ENCODE assay signal across 9 cellular contexts in the genomic region with DNA sequence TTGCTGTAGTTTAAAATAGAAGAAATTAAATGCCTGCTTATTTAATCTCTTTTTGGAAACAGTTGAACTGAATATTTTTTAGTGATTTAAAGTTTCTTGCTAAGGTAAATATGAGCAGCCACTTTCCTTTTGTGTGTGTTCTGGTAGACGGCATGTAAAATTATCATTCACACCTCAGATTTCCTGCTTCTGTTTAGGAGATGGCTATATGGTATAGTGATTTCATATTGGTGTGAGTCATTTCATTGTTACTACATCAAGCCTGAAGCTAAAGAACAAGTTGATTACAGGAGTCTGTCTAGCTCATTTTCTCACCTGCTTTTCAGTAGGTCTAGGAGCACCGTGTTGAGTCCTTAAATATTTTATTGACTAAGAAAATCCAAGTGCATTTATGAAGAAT. TPM values are rescaled to one million over a fixed set of nuclear protein-coding genes. Genes with fewer than 3 reads are reported as not detected.
A peak's percentile ranks its signal among the peaks of the same experiment; 100 is the strongest.
DNase-seq lines count a peak whose midpoint lies in the region; ATAC-seq and FAIRE-seq lines count a peak whose summit lies in the region.
"Had no signal": no experiment of that assay in that cellular context is flagged by ENCODE, and none has a peak within 500 bp of the region (broad histone marks: within the 10 kb centered on the region; RNA-seq: fewer than 3 reads in every experiment).

No MANE protein-coding gene starts in this region.

- H3K36me3 Mint-ChIP-seq in activated naive CD4-positive, alpha-beta T cell treated with anti-CD3 and anti-CD28 coated beads, Interleukin-2, amount 10 ng/mL, durations not matched to agents 7 days and 5 days = peaks cover 8% of the 10 kb centered on the region

- CTCF ChIA-PET in activated naive CD4-positive, alpha-beta T cell treated with anti-CD3 and anti-CD28 coated beads, Interleukin-2, amount 10 ng/mL, durations not matched to agents 7 days and 5 days (lab: Charles Lee) = interaction anchor here (1.7 kb wide), 1 partner anchor 9 kb away, joined by 9 read pairs; no protein-coding TSS in a partner anchor

- H3K4me3 Mint-ChIP-seq in activated naive CD4-positive, alpha-beta T cell treated with anti-CD3 and anti-CD28 coated beads, Interleukin-2, amount 10 ng/mL, durations not matched to agents 7 days and 5 days = peak overlapping the region; percentile 60

- H3K27me3 Mint-ChIP-seq in activated naive CD4-positive, alpha-beta T cell treated with anti-CD3 and anti-CD28 coated beads, Interleukin-2, amount 10 ng/mL, durations not matched to agents 7 days and 5 days = no peaks in the 10 kb centered on the region

- peaks cover 53% of the 10 kb centered on the region for H3K4me1 Mint-ChIP-seq in activated naive CD4-positive, alpha-beta T cell treated with anti-CD3 and anti-CD28 coated beads, Interleukin-2, amount 10 ng/mL, durations not matched to agents 7 days and 5 days

- no peak for DNase-seq in activated naive CD4-positive, alpha-beta T cell treated with anti-CD3 and anti-CD28 coated beads, Interleukin-2, amount 10 ng/mL, durations not matched to agents 7 days and 5 days
- no peak for DNase-seq in activated naive CD4-positive, alpha-beta T cell (lab: John Stamatoyannopoulos, UW)
- DNase-seq in OCI-M1 (lab: John Stamatoyannopoulos, UW) (peak; percentile 20), urothelium cell line (ENCODE audit: low spot score) (peak; percentile 2), Ammon's horn (ENCODE audit: low spot score) (no peak), NCI-H1694 (lab: John Stamatoyannopoulos, UW) (no peak)

- peak overlapping the region; percentile 73 for H3K27ac Mint-ChIP-seq in activated naive CD4-positive, alpha-beta T cell treated with anti-CD3 and anti-CD28 coated beads, Interleukin-2, amount 10 ng/mL, durations not matched to agents 7 days and 5 days

- no peak for FAIRE-seq in urothelium cell line (lab: Jason Lieb, UNC)
- FAIRE-seq: G401.6 had no signal

- no peaks in the 10 kb centered on the region for H3K9me3 Mint-ChIP-seq in activated naive CD4-positive, alpha-beta T cell treated with anti-CD3 and anti-CD28 coated beads, Interleukin-2, amount 10 ng/mL, durations not matched to agents 7 days and 5 days

- ATAC-seq in esophagus mucosa (peak; percentile 79), GM21367 (IDR thresholded peaks at IDR 0.05; ENCODE audit: unreplicated experiment) (no peak)

RNA-seq across cellular contexts. Expression of a gene that starts 2.2 kb away (rescaled TPM):
- total RNA-seq in esophagus mucosa = 20.8 TPM

RNA-seq across cellular contexts. Expression of a gene that starts 43.6 kb away (rescaled TPM):
- 41.4 TPM for total RNA-seq in esophagus mucosa

RNA-seq across cellular contexts. Expression of a gene that starts 56.5 kb away (rescaled TPM):
- total RNA-seq in esophagus mucosa = 18.0 TPM

Comparison
In these comparisons a context has a peak if more than half of its experiments do, and no peak if none do; other contexts are left out.
1. DNase-seq: peak in OCI-M1 (single experiment) and urothelium cell line (single experiment); none in activated naive CD4-positive, alpha-beta T cell treated with anti-CD3 and anti-CD28 coated beads, Interleukin-2, amount 10 ng/mL, durations not matched to agents 7 days and 5 days (single experiment), activated naive CD4-positive, alpha-beta T cell (0 of 4), Ammon's horn (single experiment) and NCI-H1694 (single experiment).